ENCODE assay signal across 11 cellular contexts in the genomic region with DNA sequence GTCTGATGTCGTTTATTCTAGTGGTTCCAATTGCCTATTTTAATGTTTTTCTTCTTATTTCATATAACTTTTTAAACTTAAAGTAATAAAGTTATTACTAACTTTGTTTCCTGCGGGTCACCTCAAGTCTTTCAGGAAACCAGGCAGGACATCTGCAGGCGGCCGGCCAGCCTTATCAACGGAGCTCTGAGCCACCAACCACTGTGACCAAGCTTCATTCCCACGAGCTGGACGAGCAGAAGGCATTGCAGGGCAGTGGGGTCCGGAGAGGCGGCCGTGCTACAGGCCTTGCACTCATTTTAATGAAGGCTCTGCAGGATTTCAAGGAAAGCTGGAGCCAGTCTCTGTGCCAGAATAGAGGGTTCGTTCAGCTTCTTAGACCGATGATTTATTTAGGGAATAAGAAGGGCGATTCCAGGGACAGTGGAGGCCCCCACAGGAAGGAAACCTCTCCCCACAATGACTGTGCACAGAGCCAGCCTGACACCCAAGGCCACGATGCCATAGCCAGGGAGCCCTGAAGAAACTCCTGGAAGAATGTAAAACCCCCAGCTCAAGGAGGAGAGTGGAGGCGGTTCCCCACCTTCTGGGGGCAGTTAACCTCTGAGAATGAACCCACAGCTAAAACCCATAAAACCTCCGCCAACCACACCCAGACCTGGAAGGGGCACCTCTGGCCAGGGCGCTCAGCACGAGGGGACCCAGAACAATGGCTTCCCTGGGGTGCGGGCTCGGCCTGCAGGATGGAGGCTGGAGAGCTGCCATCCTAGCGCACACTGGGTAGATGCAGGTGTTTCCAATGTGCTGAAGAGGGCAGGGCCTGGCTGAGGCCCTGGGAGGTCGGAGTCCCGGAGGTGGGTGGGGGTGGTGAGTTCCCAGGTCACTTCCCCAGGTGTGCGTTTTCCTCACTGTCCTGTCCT.
DNase-seq lines count a peak whose midpoint lies in the region; ATAC-seq, FAIRE-seq and TF ChIP-seq lines count a peak whose summit lies in the region.
"Had no signal": no experiment of that assay in that cellular context is flagged by ENCODE, and none has a peak within 500 bp of the region (broad histone marks: within the 10 kb centered on the region; RNA-seq: fewer than 3 reads in every experiment).

No MANE protein-coding gene starts in this region.

- peak overlapping the region; percentile 60 for H3K27ac Mint-ChIP-seq in activated CD4-positive, alpha-beta T cell treated with anti-CD3 and anti-CD28 coated beads for 36 hours
- H3K27ac Mint-ChIP-seq: mesothelial cell of epicardium had no signal

- TF ChIP-seq CTCF in sigmoid colon (IDR thresholded peaks at IDR 0.05): no peak

- no peak overlapping the region for H3K4me3 Mint-ChIP-seq in activated CD4-positive, alpha-beta T cell treated with anti-CD3 and anti-CD28 coated beads for 36 hours
- H3K4me3 Mint-ChIP-seq: mesothelial cell of epicardium had no signal

- H3K27me3 ChIP-seq in sigmoid colon: no peaks in the 10 kb centered on the region

- WGBS in sigmoid colon, 2 donors: 55% methylated on average over 24 of the region's 24 CpGs

- peaks cover 49% of the 10 kb centered on the region for H3K4me1 Mint-ChIP-seq in activated CD4-positive, alpha-beta T cell treated with anti-CD3 and anti-CD28 coated beads for 36 hours

- no peak for ATAC-seq in activated CD4-positive, alpha-beta T cell treated with anti-CD3 and anti-CD28 coated beads for 36 hours
- ATAC-seq in GM21723 (IDR thresholded peaks at IDR 0.05; ENCODE audit: unreplicated experiment): no peak

- H3K9me3 Mint-ChIP-seq in activated CD4-positive, alpha-beta T cell treated with anti-CD3 and anti-CD28 coated beads for 36 hours (ENCODE audit: low read depth): no peaks in the 10 kb centered on the region
- H3K9me3 Mint-ChIP-seq: mesothelial cell of epicardium had no signal

- intact Hi-C loops in activated CD4-positive, alpha-beta T cell treated with anti-CD3 and anti-CD28 coated beads for 36 hours (cut with DNase I, micrococcal nuclease): no loop called here
- intact Hi-C loops in sigmoid colon (cut with DNase I): no loop called here

- H3K27me3 Mint-ChIP-seq in activated CD4-positive, alpha-beta T cell treated with anti-CD3 and anti-CD28 coated beads for 36 hours: no peaks in the 10 kb centered on the region

- H3K4me3 ChIP-seq in sigmoid colon: no peak overlapping the region
- H3K4me3 ChIP-seq: coronary artery had no signal

- peaks cover 0 to 52% (median 26%) of the 10 kb centered on the region in 4 donors for H3K4me1 ChIP-seq in sigmoid colon

- H3K36me3 ChIP-seq in sigmoid colon: no peaks in the 10 kb centered on the region

- CTCF ChIA-PET in activated CD4-positive, alpha-beta T cell treated with anti-CD3 and anti-CD28 coated beads for 36 hours (lab: Charles Lee): interaction anchor here (0.6 to 2.4 kb wide), 3 partner anchors 10 to 169 kb away, joined by 3 to 8 read pairs (median 4); no protein-coding TSS in a partner anchor

- no peak for TF ChIP-seq POLR2A in sigmoid colon (IDR thresholded peaks at IDR 0.05)
- no peak for TF ChIP-seq POLR2A in H54 (IDR thresholded peaks at IDR 0.05; ENCODE audit: low read depth, low read length)

- POLR2A ChIA-PET in activated CD4-positive, alpha-beta T cell treated with anti-CD3 and anti-CD28 coated beads for 36 hours (lab: Charles Lee): interaction anchor here (0.6 kb wide), 1 partner anchor 259 kb away, joined by 6 read pairs; no protein-coding TSS in a partner anchor

- no peak for FAIRE-seq in H54 (lab: Jason Lieb, UNC)

- H3K9me3 ChIP-seq in sigmoid colon: no peaks in the 10 kb centered on the region

- TF ChIP-seq EP300 in sigmoid colon (IDR thresholded peaks at IDR 0.05): no peak

- H3K27ac ChIP-seq in sigmoid colon: peak overlapping the region in 3 of 4 donors; percentile 3 to 30 (median 15)

- H3K36me3 Mint-ChIP-seq in activated CD4-positive, alpha-beta T cell treated with anti-CD3 and anti-CD28 coated beads for 36 hours (ENCODE audit: low read depth): peaks cover 23% of the 10 kb centered on the region
- H3K36me3 Mint-ChIP-seq: mesothelial cell of epicardium had no signal

- DNase-seq in activated CD4-positive, alpha-beta T cell treated with anti-CD3 and anti-CD28 coated beads for 36 hours: no peak
- DNase-seq in activated CD4-positive, alpha-beta T cell treated with anti-CD3 and anti-CD28 coated beads for 48 hours: no peak
- DNase-seq in NCI-H345 (lab: John Stamatoyannopoulos, UW) (peak; percentile 29), dermis blood vessel endothelial cell (peak; percentile 54), sigmoid colon (no peak), H54 (ENCODE audit: insufficient read length, low spot score) (no peak), AG20443 (ENCODE audit: low spot score) (no peak)
- DNase-seq: SW 1271 had no signal

Comparison
In these comparisons a context has a peak if more than half of its experiments do, and no peak if none do; other contexts are left out.
1. DNase-seq: peak in NCI-H345 (single experiment) and dermis blood vessel endothelial cell (single experiment); none in activated CD4-positive, alpha-beta T cell treated with anti-CD3 and anti-CD28 coated beads for 36 hours (single experiment), activated CD4-positive, alpha-beta T cell treated with anti-CD3 and anti-CD28 coated beads for 48 hours (single experiment), sigmoid colon (single experiment), H54 (single experiment) and AG20443 (single experiment).